Comparison of ENCODE assay signal across 12 cellular contexts in the genomic region with DNA sequence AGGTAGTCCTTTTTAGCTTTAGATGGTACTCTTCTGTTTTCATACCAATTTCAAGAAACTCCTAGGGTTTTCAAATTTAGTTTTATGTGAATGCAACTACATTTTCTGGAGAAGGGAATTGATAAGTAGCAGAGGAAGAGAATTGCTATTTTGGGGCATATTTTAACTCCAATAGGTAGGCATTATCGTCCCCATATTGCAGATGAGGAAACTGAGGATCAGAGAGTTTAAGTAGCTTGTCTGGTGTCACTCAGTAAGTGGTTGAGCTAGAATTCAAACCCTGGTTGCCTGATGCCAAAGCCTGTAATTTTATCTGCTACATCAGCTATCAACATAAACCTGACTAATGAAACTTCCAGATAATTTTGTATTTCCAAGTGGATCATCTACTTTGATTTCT. TPM values are rescaled to one million over a fixed set of nuclear protein-coding genes. Genes with fewer than 3 reads are reported as not detected.
DNase-seq lines count a peak whose midpoint lies in the region; ATAC-seq and TF ChIP-seq lines count a peak whose summit lies in the region.
"Had no signal": no experiment of that assay in that cellular context is flagged by ENCODE, and none has a peak within 500 bp of the region (broad histone marks: within the 10 kb centered on the region; RNA-seq: fewer than 3 reads in every experiment).

No MANE protein-coding gene starts in this region.

- peaks cover 14 to 16% of the 10 kb centered on the region in 2 donors for H3K36me3 Mint-ChIP-seq in activated T-cell treated with anti-CD3 and anti-CD28 coated beads, Interleukin-2, amount 50 U/mL, for 72 hours (ENCODE audit: insufficient read depth in 2 of 2)
- H3K36me3 Mint-ChIP-seq in activated CD4-positive, alpha-beta memory T cell treated with anti-CD3 and anti-CD28 coated beads, Interleukin-2, amount 10 ng/mL, durations not matched to agents 7 days and 5 days (ENCODE audit: low read depth), result peaks cover 35% of the 10 kb centered on the region
- peaks cover 0 to 5% (median 0%) of the 10 kb centered on the region in 3 donors for H3K36me3 Mint-ChIP-seq in immature natural killer cell

- no peak overlapping the region for H3K4me3 ChIP-seq in thoracic aorta
- no peak overlapping the region for H3K4me3 ChIP-seq in left lung

- H3K36me3 ChIP-seq in thoracic aorta (no peaks in the 10 kb centered on the region), left lung (no peaks in the 10 kb centered on the region)
- H3K36me3 ChIP-seq: pancreas had no signal

- intact Hi-C loops in left lung (cut with DNase I), result no loop called here

- H3K27me3 ChIP-seq in thoracic aorta (replicated peaks; ENCODE audit: insufficient read depth), result no peaks in the 10 kb centered on the region
- H3K27me3 ChIP-seq in left lung, result no peaks in the 10 kb centered on the region
- H3K27me3 ChIP-seq: pancreas had no signal

- peak overlapping the region; percentile 79 for H3K27ac Mint-ChIP-seq in activated T-cell treated with anti-CD3 and anti-CD28 coated beads, Interleukin-2, amount 50 U/mL, for 72 hours
- H3K27ac Mint-ChIP-seq in activated CD4-positive, alpha-beta memory T cell treated with anti-CD3 and anti-CD28 coated beads, Interleukin-2, amount 10 ng/mL, durations not matched to agents 7 days and 5 days, result peak overlapping the region; percentile 93
- peak overlapping the region; percentile 97 to 99 (median 98) for H3K27ac Mint-ChIP-seq in immature natural killer cell

- no peak for ATAC-seq in activated T-cell treated with anti-CD3 and anti-CD28 coated beads, Interleukin-2, amount 50 U/mL, for 72 hours (replicated peaks in 1 of 2)
- no peak for ATAC-seq in thoracic aorta (ENCODE audit: insufficient number of reproducible peaks, low FRiP score, low read depth)
- ATAC-seq in left lung, result no peak
- no peak for ATAC-seq in GM21717 (IDR thresholded peaks at IDR 0.05; ENCODE audit: unreplicated experiment)
- ATAC-seq: pancreas had no signal

- CTCF ChIA-PET in activated CD4-positive, alpha-beta memory T cell treated with anti-CD3 and anti-CD28 coated beads, Interleukin-2, amount 10 ng/mL, durations not matched to agents 7 days and 5 days (lab: Charles Lee), result interaction anchor here (1.2 to 4.0 kb wide), 4 partner anchors 24 to 256 kb away, joined by 3 to 16 read pairs (median 7); a partner anchor contains a TSS

- H3K27ac ChIP-seq in thoracic aorta (peak overlapping the region; percentile 89 to 99), left lung (peak overlapping the region in 1 of 2 donors; percentile 100)

- DNase-seq in activated T-cell treated with anti-CD3 and anti-CD28 coated beads, Interleukin-2, amount 50 U/mL, for 72 hours, result no peak
- DNase-seq in activated T-cell treated with anti-CD3 and anti-CD28 coated beads for 4 hours, result no peak
- no peak for DNase-seq in activated CD4-positive, alpha-beta memory T cell treated with anti-CD3 and anti-CD28 coated beads, Interleukin-2, amount 10 ng/mL, durations not matched to agents 7 days and 5 days
- no peak for DNase-seq in immature natural killer cell
- DNase-seq in thoracic aorta (ENCODE audit: low spot score), result no peak
- no peak for DNase-seq in left lung
- DNase-seq in foreskin melanocyte, result no peak
- DNase-seq: activated gamma-delta T cell treated with Interleukin-2 at 50 U/mL for 16 hours, AML-193, NCI-H187, pancreas had no signal

- no peaks in the 10 kb centered on the region for H3K9me3 Mint-ChIP-seq in activated T-cell treated with anti-CD3 and anti-CD28 coated beads, Interleukin-2, amount 50 U/mL, for 72 hours
- H3K9me3 Mint-ChIP-seq in activated CD4-positive, alpha-beta memory T cell treated with anti-CD3 and anti-CD28 coated beads, Interleukin-2, amount 10 ng/mL, durations not matched to agents 7 days and 5 days, result no peaks in the 10 kb centered on the region
- no peaks in the 10 kb centered on the region for H3K9me3 Mint-ChIP-seq in immature natural killer cell

- H3K4me1 ChIP-seq in thoracic aorta (ENCODE audit: control insufficient read depth in 1 of 2, low read depth in 2 of 2) (peaks cover 6 to 23% of the 10 kb centered on the region in 2 donors), left lung (peaks cover 11 to 72% of the 10 kb centered on the region in 2 donors)

- peaks cover 74% of the 10 kb centered on the region for H3K4me1 Mint-ChIP-seq in activated T-cell treated with anti-CD3 and anti-CD28 coated beads, Interleukin-2, amount 50 U/mL, for 72 hours (ENCODE audit: low read depth)
- H3K4me1 Mint-ChIP-seq in activated CD4-positive, alpha-beta memory T cell treated with anti-CD3 and anti-CD28 coated beads, Interleukin-2, amount 10 ng/mL, durations not matched to agents 7 days and 5 days, result peaks cover 71% of the 10 kb centered on the region
- H3K4me1 Mint-ChIP-seq in immature natural killer cell, result peaks cover 66 to 75% of the 10 kb centered on the region in 2 donors

- TF ChIP-seq CTCF in thoracic aorta (IDR thresholded peaks at IDR 0.05), result no peak
- TF ChIP-seq CTCF in left lung (IDR thresholded peaks at IDR 0.05), result no peak

- peak overlapping the region; percentile 98 for H3K4me3 Mint-ChIP-seq in activated T-cell treated with anti-CD3 and anti-CD28 coated beads, Interleukin-2, amount 50 U/mL, for 72 hours
- peak overlapping the region; percentile 90 for H3K4me3 Mint-ChIP-seq in activated CD4-positive, alpha-beta memory T cell treated with anti-CD3 and anti-CD28 coated beads, Interleukin-2, amount 10 ng/mL, durations not matched to agents 7 days and 5 days
- peak overlapping the region; percentile 51 to 97 (median 95) for H3K4me3 Mint-ChIP-seq in immature natural killer cell

- H3K9me3 ChIP-seq in thoracic aorta (no peaks in the 10 kb centered on the region), left lung (no peaks in the 10 kb centered on the region)
- H3K9me3 ChIP-seq: pancreas had no signal

- POLR2A ChIA-PET in activated CD4-positive, alpha-beta memory T cell treated with anti-CD3 and anti-CD28 coated beads, Interleukin-2, amount 10 ng/mL, durations not matched to agents 7 days and 5 days (lab: Charles Lee), result interaction anchor here (0.6 to 6.8 kb wide), 10 partner anchors 9 to 319 kb away, joined by 3 to 134 read pairs (median 30); a partner anchor contains a TSS

- H3K27me3 Mint-ChIP-seq in activated T-cell treated with anti-CD3 and anti-CD28 coated beads, Interleukin-2, amount 50 U/mL, for 72 hours (ENCODE audit: low read depth), result no peaks in the 10 kb centered on the region
- no peaks in the 10 kb centered on the region for H3K27me3 Mint-ChIP-seq in activated CD4-positive, alpha-beta memory T cell treated with anti-CD3 and anti-CD28 coated beads, Interleukin-2, amount 10 ng/mL, durations not matched to agents 7 days and 5 days
- peaks cover 7 to 16% (median 12%) of the 10 kb centered on the region in 3 donors for H3K27me3 Mint-ChIP-seq in immature natural killer cell (ENCODE audit: low read depth in 3 of 3)

RNA-seq across cellular contexts. Expression of a gene that starts 1.9 kb away (rescaled TPM):
- 10 to 100 TPM; 64.0 to 74.3 TPM for total RNA-seq in activated T-cell treated with anti-CD3 and anti-CD28 coated beads, Interleukin-2, amount 50 U/mL, for 72 hours
- 10 to 100 TPM; 78.7 to 84.1 TPM for total RNA-seq in activated CD4-positive, alpha-beta memory T cell treated with anti-CD3 and anti-CD28 coated beads, Interleukin-2, amount 10 ng/mL, durations not matched to agents 7 days and 5 days
- 10 to 100 TPM; 33.8 to 66.0 (median 53.4) TPM for polyA plus RNA-seq in immature natural killer cell
- total RNA-seq in thoracic aorta (10 to 100 TPM; 38.9 to 40.6 TPM), left lung (10 to 100 TPM; 54.6 to 56.0 TPM)

RNA-seq across cellular contexts. Expression of a gene that starts 27.9 kb away (rescaled TPM):
- total RNA-seq in activated T-cell treated with anti-CD3 and anti-CD28 coated beads, Interleukin-2, amount 50 U/mL, for 72 hours, result 1 to 10 TPM; 8.8 to 9.3 TPM
- 1 to 10 TPM; 5.6 to 6.1 TPM for total RNA-seq in activated CD4-positive, alpha-beta memory T cell treated with anti-CD3 and anti-CD28 coated beads, Interleukin-2, amount 10 ng/mL, durations not matched to agents 7 days and 5 days
- 1 to 10 TPM in 2 of 3 donors, under 1 TPM in 1; 0.31 to 1.7 (median 1.3) TPM for polyA plus RNA-seq in immature natural killer cell
- 10 to 100 TPM; 18.1 to 33.7 TPM for total RNA-seq in thoracic aorta
- total RNA-seq in left lung, result 1 to 10 TPM; 4.4 to 5.0 TPM
